10 cellular contexts compared by ENCODE assay signal in the genomic region with DNA sequence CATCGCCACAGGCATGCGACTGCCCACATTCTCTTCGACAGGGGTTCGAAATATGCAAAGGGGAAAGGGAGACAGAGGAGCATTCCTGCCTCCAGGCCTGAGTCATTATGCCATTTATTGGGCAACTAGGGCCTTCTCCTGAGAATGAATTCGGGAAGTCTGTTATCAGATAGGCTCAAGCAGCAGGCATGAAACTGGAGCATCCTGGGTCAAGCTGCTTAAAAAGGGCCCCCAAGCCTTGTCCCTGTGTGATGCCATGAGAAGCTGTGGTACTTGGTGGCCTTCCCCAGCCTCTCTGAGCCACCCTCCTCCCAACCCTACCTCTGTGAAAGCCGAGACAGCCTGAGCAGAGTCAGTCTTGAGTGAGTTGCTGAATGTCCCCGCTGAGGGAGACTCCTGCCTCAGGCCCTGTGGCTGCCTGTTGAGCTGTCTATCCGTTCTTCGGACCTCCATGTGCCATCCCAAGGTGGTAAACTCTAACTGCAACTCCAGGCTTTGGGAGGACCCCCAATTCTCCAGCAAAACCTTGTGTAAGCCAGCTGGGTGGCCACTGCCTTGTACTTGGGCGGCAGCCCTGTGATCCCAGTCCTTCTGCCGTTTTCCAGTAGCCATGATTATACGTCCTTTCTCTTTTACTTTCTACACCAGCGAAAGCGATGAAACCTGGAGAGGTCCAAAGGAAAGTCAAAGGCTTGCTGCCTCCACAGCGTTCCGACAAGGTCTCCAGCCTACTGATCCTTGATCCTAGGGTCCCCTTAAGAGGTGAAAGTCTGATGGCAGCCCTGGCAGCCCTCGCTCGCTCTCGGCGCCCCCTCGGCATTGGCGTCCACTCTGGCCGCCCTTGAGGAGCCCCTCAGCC. TPM values are rescaled to one million over a fixed set of nuclear protein-coding genes. Genes with fewer than 3 reads are reported as not detected.
DNase-seq lines count a peak whose midpoint lies in the region; ATAC-seq, FAIRE-seq and TF ChIP-seq lines count a peak whose summit lies in the region.
"Had no signal": no experiment of that assay in that cellular context is flagged by ENCODE, and none has a peak within 500 bp of the region (broad histone marks: within the 10 kb centered on the region; RNA-seq: fewer than 3 reads in every experiment).

No MANE protein-coding gene starts in this region.

- no peak overlapping the region for H2BK5ac ChIP-seq in neuronal stem cell (ENCODE audit: low read length)

- TF ChIP-seq CTCF in colonic mucosa (IDR thresholded peaks at IDR 0.05) (no peak), Calu3 (IDR thresholded peaks at IDR 0.05; ENCODE audit: unreplicated experiment) (no peak)

- peak overlapping the region; percentile 47 to 61 for H3K9ac ChIP-seq in colonic mucosa (ENCODE audit: low read depth in 2 of 2, low read length in 2 of 2)
- H3K9ac ChIP-seq in neuronal stem cell (ENCODE audit: low read depth, low read length, poor library complexity), result no peak overlapping the region

- intact Hi-C loops in CD4-positive, alpha-beta memory T cell (cut with micrococcal nuclease), result no loop called here
- intact Hi-C loops in colonic mucosa (cut with DNase I), result no loop called here
- intact Hi-C loops in Calu3 (cut with micrococcal nuclease; ENCODE audit: unreplicated experiment), result no loop called here

- peaks cover 0 to 5% of the 10 kb centered on the region in 2 donors for H3K36me3 Mint-ChIP-seq in CD4-positive, alpha-beta memory T cell
- H3K36me3 Mint-ChIP-seq in Calu3 (ENCODE audit: insufficient read depth, unreplicated experiment), result no peaks in the 10 kb centered on the region

- no peaks in the 10 kb centered on the region for H3K79me1 ChIP-seq in neuronal stem cell (ENCODE audit: low read depth, low read length)

- no peak overlapping the region for H3K4ac ChIP-seq in neuronal stem cell (ENCODE audit: low read length)

- H2BK15ac ChIP-seq in neuronal stem cell (ENCODE audit: low read length), result no peak overlapping the region

- H3K27ac Mint-ChIP-seq in CD4-positive, alpha-beta memory T cell, result peak overlapping the region; percentile 42 to 93 (median 90)
- H3K27ac Mint-ChIP-seq in Calu3 (ENCODE audit: unreplicated experiment), result no peak overlapping the region

- H3K4me1 ChIP-seq in CD4-positive, alpha-beta memory T cell (ENCODE audit: insufficient read depth, low read length), result peaks cover 43% of the 10 kb centered on the region
- H3K4me1 ChIP-seq in colonic mucosa (peaks cover 7% of the 10 kb centered on the region), neuronal stem cell (ENCODE audit: control insufficient read depth in 2 of 2, insufficient read depth in 1 of 2, low read depth in 1 of 2, low read length in 2 of 2) (no peaks in the 10 kb centered on the region)

- H2BK12ac ChIP-seq in neuronal stem cell (ENCODE audit: low read length), result no peak overlapping the region

- H3K4me3 Mint-ChIP-seq in CD4-positive, alpha-beta memory T cell, result peak overlapping the region in 7 of 8 donors; percentile 62 to 94 (median 92)
- H3K4me3 Mint-ChIP-seq in Calu3 (ENCODE audit: low read depth, unreplicated experiment), result no peak overlapping the region

- no peak overlapping the region for H3K4me2 ChIP-seq in neuronal stem cell (ENCODE audit: insufficient read depth, low read length, poor library complexity, severe bottlenecking)

- no peak overlapping the region for H3K4me3 ChIP-seq in CD4-positive, alpha-beta memory T cell (ENCODE audit: low read length in 2 of 2)
- peak overlapping the region; percentile 67 for H3K4me3 ChIP-seq in colonic mucosa
- peak overlapping the region in 1 of 2 donors; percentile 37 for H3K4me3 ChIP-seq in neuronal stem cell (ENCODE audit: low read length in 2 of 2)

- CTCF ChIA-PET in CD4-positive, alpha-beta memory T cell (lab: Charles Lee; ENCODE audit: partially characterized antibody), result no interaction called here
- CTCF ChIA-PET in Calu3 (lab: Charles Lee), result no interaction called here

- H3K23ac ChIP-seq in neuronal stem cell (ENCODE audit: low read depth, low read length, poor library complexity), result no peak overlapping the region

- H3K9me3 Mint-ChIP-seq in CD4-positive, alpha-beta memory T cell, result no peaks in the 10 kb centered on the region
- no peaks in the 10 kb centered on the region for H3K9me3 Mint-ChIP-seq in Calu3 (ENCODE audit: low read depth, unreplicated experiment)

- WGBS in neuronal stem cell (ENCODE audit: extremely low coverage in 2 of 2, insufficient read length in 2 of 2, insufficient replicate concordance in 1 of 2), 2 donors, result no CpG with 5 or more reads among the region's 23 CpGs

- peak in 1 of 5 donors; percentile 31 for DNase-seq in CD4-positive, alpha-beta memory T cell
- DNase-seq in M059J (ENCODE audit: low read depth), result peak; percentile 60
- peak; percentile 33 for DNase-seq in colonic mucosa
- DNase-seq in neuronal stem cell (ENCODE audit: low spot score), result no peak
- DNase-seq in Calu3, result no peak
- DNase-seq in NCI-H510A (lab: John Stamatoyannopoulos, UW), result no peak
- no peak for DNase-seq in RCC 7860 (ENCODE audit: low spot score)
- DNase-seq: NCI-H1417 had no signal

- no peaks in the 10 kb centered on the region for H3K27me3 ChIP-seq in CD4-positive, alpha-beta memory T cell (ENCODE audit: insufficient read depth, low read length)
- H3K27me3 ChIP-seq in colonic mucosa, result no peaks in the 10 kb centered on the region
- H3K27me3 ChIP-seq in neuronal stem cell (ENCODE audit: control insufficient read depth in 3 of 3, insufficient read depth in 3 of 3, low read depth in 1 of 3, low read length in 3 of 3), result no peaks in the 10 kb centered on the region
- H3K27me3 ChIP-seq: tibial nerve had no signal

- no peak for ATAC-seq in HG03571 (IDR thresholded peaks at IDR 0.05; ENCODE audit: unreplicated experiment)

- H3K4me1 Mint-ChIP-seq in CD4-positive, alpha-beta memory T cell, result peaks cover 33 to 53% (median 40%) of the 10 kb centered on the region in 4 donors
- H3K4me1 Mint-ChIP-seq in Calu3 (ENCODE audit: low read depth, unreplicated experiment), result peaks cover 10% of the 10 kb centered on the region

- peak overlapping the region; percentile 40 for H2AFZ ChIP-seq in neuronal stem cell (ENCODE audit: low read length)

- H2BK120ac ChIP-seq in neuronal stem cell (ENCODE audit: low read depth, low read length), result no peak overlapping the region

- no TSS peak for BruUV-seq in Calu3 (replicated peaks; lab: Mats Ljungman, UMichigan)

- H3K27ac ChIP-seq in CD4-positive, alpha-beta memory T cell (ENCODE audit: low read depth, low read length), result no peak overlapping the region
- peak overlapping the region; percentile 65 for H3K27ac ChIP-seq in colonic mucosa
- no peak overlapping the region for H3K27ac ChIP-seq in neuronal stem cell (replicated peaks; ENCODE audit: low read length)

- no peaks in the 10 kb centered on the region for H3K9me3 ChIP-seq in CD4-positive, alpha-beta memory T cell (ENCODE audit: control insufficient read depth in 1 of 2, low read length in 2 of 2)
- no peaks in the 10 kb centered on the region for H3K9me3 ChIP-seq in colonic mucosa
- no peaks in the 10 kb centered on the region for H3K9me3 ChIP-seq in neuronal stem cell (replicated peaks in 1 of 2; ENCODE audit: control insufficient read depth in 2 of 2, insufficient read depth in 1 of 2, low read depth in 1 of 2, low read length in 2 of 2)
- H3K9me3 ChIP-seq: tibial nerve had no signal

- no peaks in the 10 kb centered on the region for H3K36me3 ChIP-seq in CD4-positive, alpha-beta memory T cell (ENCODE audit: insufficient read depth, low read length)
- H3K36me3 ChIP-seq in colonic mucosa (no peaks in the 10 kb centered on the region), neuronal stem cell (replicated peaks in 1 of 2; ENCODE audit: control insufficient read depth in 2 of 2, insufficient read depth in 2 of 2, low read length in 2 of 2) (peaks cover 0 to 18% of the 10 kb centered on the region in 2 donors)

- no peak overlapping the region for H3K14ac ChIP-seq in neuronal stem cell (ENCODE audit: low read length)

- POLR2A ChIA-PET in CD4-positive, alpha-beta memory T cell (lab: Charles Lee; ENCODE audit: partially characterized antibody), result no interaction called here

- H4K91ac ChIP-seq in neuronal stem cell (ENCODE audit: low read depth, low read length, poor library complexity), result no peak overlapping the region

- no peak overlapping the region for H3K18ac ChIP-seq in neuronal stem cell (ENCODE audit: low read length)

- no peak overlapping the region for H4K8ac ChIP-seq in neuronal stem cell (ENCODE audit: low read depth, low read length)

- FAIRE-seq in RCC 7860 (lab: Jason Lieb, UNC), result no peak

- H2AK5ac ChIP-seq in neuronal stem cell (ENCODE audit: low read depth, low read length), result no peak overlapping the region

- H3K27me3 Mint-ChIP-seq in CD4-positive, alpha-beta memory T cell, result no peaks in the 10 kb centered on the region
- H3K27me3 Mint-ChIP-seq in Calu3 (ENCODE audit: unreplicated experiment), result no peaks in the 10 kb centered on the region

RNA-seq across cellular contexts. Expression of a gene that starts 37.7 kb away (rescaled TPM):
- 10 to 100 TPM; 29.3 to 34.3 TPM for total RNA-seq in CD4-positive, alpha-beta memory T cell
- polyA plus RNA-seq in CD4-positive, alpha-beta memory T cell, result 10 to 100 TPM; 70.1 to 75.7 TPM
- total RNA-seq in M059J (2014; rRNA removed; shearing (Covaris generic)), result 6.7 and 14.5 TPM in 2 replicates
- total RNA-seq in colonic mucosa, result 10 to 100 TPM; 17.6 to 23.3 TPM
- 113 TPM for polyA plus RNA-seq in neuronal stem cell (2013, experiment 1 of 2)
- polyA plus RNA-seq in neuronal stem cell (2013, experiment 2 of 2), result 111 TPM
- total RNA-seq in Calu3 (2022), result 57.1 and 65.0 TPM in 2 replicates

Comparison
In these comparisons a context has a peak if more than half of its experiments do, and no peak if none do; other contexts are left out.
1. DNase-seq: peak in M059J (single experiment) and colonic mucosa (single experiment); none in neuronal stem cell (single experiment), Calu3 (single experiment), NCI-H510A (single experiment) and RCC 7860 (single experiment).